Comparison of ENCODE assay signal across 27 cellular contexts in genomic region chr3:97106652-97106989, GRCh38.
"Had no signal": no experiment of that assay in that cellular context is flagged by ENCODE, and none has a peak within 500 bp of the region (broad histone marks: within the 10 kb centered on the region; RNA-seq: fewer than 3 reads in every experiment).

No MANE protein-coding gene starts in this region.

- H3K9ac ChIP-seq: parathyroid adenoma had no signal

- DNase-seq: nephron progenitor cell; occipital lobe; ovary; psoas muscle; right cardiac atrium; right lobe of liver; sigmoid colon; small intestine; stimulated activated CD4-positive, alpha-beta T cell treated with anti-CD3 and anti-CD28 coated beads, Interleukin-15, amount 100 ng/mL, for 24 hours; stimulated activated CD4-positive, alpha-beta T cell treated with anti-CD3 and anti-CD28 coated beads, Interleukin-2, amount 100 ng/mL, for 24 hours; stimulated activated CD4-positive, alpha-beta T cell treated with anti-CD3 and anti-CD28 coated beads, Interleukin-2, amount 100 ng/mL, for 48 hours; stimulated activated CD4-positive, alpha-beta T cell treated with anti-CD3 and anti-CD28 coated beads, Interleukin-4, amount 100 ng/mL, for 24 hours; stimulated activated naive B cell treated with anti-CD40 and anti-IgM and Interleukin-4, amounts not matched to agents 10 μg/mL and 1 μg/mL and 100 μg/mL, for 72 hours; stimulated activated naive CD4-positive, alpha-beta T cell treated with Interleukin-2 at 50 U/mL for 16 hours; stomach; thyroid gland; trophoblast cell; upper lobe of left lung had no signal

- H3K4me1 ChIP-seq: parathyroid adenoma, psoas muscle, right lobe of liver, stomach, thyroid gland, tibial nerve, upper lobe of left lung, vagina had no signal

- H3K27ac ChIP-seq: ovary, parathyroid adenoma, psoas muscle, right lobe of liver, sigmoid colon, stomach, thoracic aorta, thyroid gland, tibial nerve, upper lobe of left lung, vagina had no signal

- H3K27me3 ChIP-seq: ovary, right lobe of liver, sigmoid colon, stomach, thyroid gland, tibial nerve, upper lobe of left lung, vagina had no signal

- H3K4me1 Mint-ChIP-seq: nephron progenitor cell; neural crest cell; stimulated activated effector memory CD8-positive, alpha-beta T cell treated with anti-CD3 and anti-CD28 coated beads, Interleukin-12 subunit alpha, Interleukin-12 subunit beta, amount 100 ng/mL, for 72 hours; stimulated activated naive B cell treated with anti-CD40 and anti-IgM and Interleukin-4, amounts not matched to agents 10 μg/mL and 1 μg/mL and 100 μg/mL, for 72 hours had no signal

- H3K36me3 ChIP-seq: ovary, right lobe of liver, sigmoid colon, stomach, thoracic aorta, thyroid gland, tibial nerve, upper lobe of left lung, vagina had no signal

- H3K27me3 Mint-ChIP-seq: natural killer cell treated with Interleukin-12 subunit alpha and Interleukin-12 subunit beta and Interleukin-15 and Interleukin-18, amount 100 ng/mL, for 72 hours; progenitor cell of endocrine pancreas; stimulated activated naive B cell treated with anti-CD40 and anti-IgM and Interleukin-4, amounts not matched to agents 10 μg/mL and 1 μg/mL and 100 μg/mL, for 72 hours; stimulated activated naive CD8-positive, alpha-beta T cell treated with anti-CD3 and anti-CD28 coated beads, Interleukin-15, Interleukin-2, amounts not matched to agents 100 ng/mL and 50 ng/mL, for 24 hours had no signal

- H3K9me3 ChIP-seq: ovary, psoas muscle, right lobe of liver, sigmoid colon, stomach, thoracic aorta, thyroid gland, tibial nerve, upper lobe of left lung, vagina had no signal

- H3K79me2 ChIP-seq: parathyroid adenoma had no signal

- ATAC-seq: natural killer cell treated with Interleukin-12 subunit alpha and Interleukin-12 subunit beta and Interleukin-15 and Interleukin-18, amount 100 ng/mL, for 72 hours; psoas muscle; right cardiac atrium; right lobe of liver; stimulated activated effector memory CD8-positive, alpha-beta T cell treated with anti-CD3 and anti-CD28 coated beads, Interleukin-12 subunit alpha, Interleukin-12 subunit beta, amount 100 ng/mL, for 72 hours; stimulated activated naive B cell treated with anti-CD40 and anti-IgM and Interleukin-4, amounts not matched to agents 10 μg/mL and 1 μg/mL and 100 μg/mL, for 72 hours had no signal

- H2AFZ ChIP-seq: parathyroid adenoma had no signal

- H3K4me3 Mint-ChIP-seq: natural killer cell treated with Interleukin-12 subunit alpha and Interleukin-12 subunit beta and Interleukin-15 and Interleukin-18, amount 100 ng/mL, for 72 hours; nephron progenitor cell; neural crest cell; stimulated activated effector memory CD8-positive, alpha-beta T cell treated with anti-CD3 and anti-CD28 coated beads, Interleukin-12 subunit alpha, Interleukin-12 subunit beta, amount 100 ng/mL, for 72 hours; stimulated activated naive B cell treated with anti-CD40 and anti-IgM and Interleukin-4, amounts not matched to agents 10 μg/mL and 1 μg/mL and 100 μg/mL, for 72 hours; stimulated activated naive CD8-positive, alpha-beta T cell treated with anti-CD3 and anti-CD28 coated beads, Interleukin-15, Interleukin-2, amounts not matched to agents 100 ng/mL and 50 ng/mL, for 24 hours had no signal

- H3K36me3 Mint-ChIP-seq: stimulated activated effector memory CD8-positive, alpha-beta T cell treated with anti-CD3 and anti-CD28 coated beads, Interleukin-12 subunit alpha, Interleukin-12 subunit beta, amount 100 ng/mL, for 72 hours; stimulated activated naive B cell treated with anti-CD40 and anti-IgM and Interleukin-4, amounts not matched to agents 10 μg/mL and 1 μg/mL and 100 μg/mL, for 72 hours had no signal

- H3K9me3 Mint-ChIP-seq: nephron progenitor cell, neural crest cell had no signal

- H3K27ac Mint-ChIP-seq: natural killer cell treated with Interleukin-12 subunit alpha and Interleukin-12 subunit beta and Interleukin-15 and Interleukin-18, amount 100 ng/mL, for 72 hours; nephron progenitor cell; progenitor cell of endocrine pancreas; stimulated activated effector memory CD8-positive, alpha-beta T cell treated with anti-CD3 and anti-CD28 coated beads, Interleukin-12 subunit alpha, Interleukin-12 subunit beta, amount 100 ng/mL, for 72 hours; stimulated activated naive B cell treated with anti-CD40 and anti-IgM and Interleukin-4, amounts not matched to agents 10 μg/mL and 1 μg/mL and 100 μg/mL, for 72 hours; stimulated activated naive CD8-positive, alpha-beta T cell treated with anti-CD3 and anti-CD28 coated beads, Interleukin-15, Interleukin-2, amounts not matched to agents 100 ng/mL and 50 ng/mL, for 24 hours had no signal

- H3K4me3 ChIP-seq: ovary, psoas muscle, right lobe of liver, sigmoid colon, stomach, thoracic aorta, thyroid gland, tibial nerve, upper lobe of left lung, vagina had no signal
